ENCODE assay signal across 1 cellular context in the genomic region with DNA sequence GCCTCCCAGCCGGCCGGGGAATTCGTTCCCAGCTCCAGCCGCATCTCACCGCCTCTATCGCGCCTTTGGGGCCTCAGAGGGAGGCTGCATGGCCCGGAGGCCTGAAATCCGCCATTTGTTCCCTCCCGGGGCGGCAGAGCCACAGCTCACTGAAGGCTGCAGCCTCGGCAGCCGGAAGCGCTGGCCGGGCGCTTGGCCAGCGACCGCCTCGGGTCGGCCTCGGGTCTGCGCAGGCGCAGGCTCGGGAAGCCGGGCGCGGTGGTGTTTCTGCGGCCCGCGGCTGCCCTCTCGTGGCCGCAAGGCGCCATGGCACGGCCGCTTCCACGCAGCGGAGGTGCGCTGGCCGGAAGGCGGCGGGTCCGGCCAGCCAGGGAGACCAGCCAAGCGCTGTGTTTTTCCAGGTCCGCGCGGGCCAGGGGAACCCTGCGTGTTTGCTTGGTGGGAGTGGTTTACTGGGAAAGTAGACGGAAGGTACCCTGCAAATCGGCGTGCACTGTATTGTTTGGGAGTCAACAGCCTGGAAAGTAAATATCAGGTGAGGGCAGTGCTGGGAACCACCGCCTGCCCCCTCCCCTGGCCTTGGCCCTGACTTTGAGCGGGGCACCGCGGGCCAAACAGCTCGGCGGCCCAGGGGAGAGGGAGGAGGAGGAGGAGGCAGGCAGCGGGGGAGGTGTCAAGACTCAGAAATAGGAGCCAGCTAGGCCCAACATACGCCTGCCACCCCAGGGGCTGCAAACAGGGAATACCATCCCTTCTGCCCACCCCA.
TF ChIP-seq lines count a peak whose summit lies in the region.

No MANE protein-coding gene starts in this region.

TF ChIP-seq in K562, 482 proteins besides CTCF, POLR2A, EP300 and RAD21 (continued from another document and continues in another):
- TF ChIP-seq, protein P1, sequence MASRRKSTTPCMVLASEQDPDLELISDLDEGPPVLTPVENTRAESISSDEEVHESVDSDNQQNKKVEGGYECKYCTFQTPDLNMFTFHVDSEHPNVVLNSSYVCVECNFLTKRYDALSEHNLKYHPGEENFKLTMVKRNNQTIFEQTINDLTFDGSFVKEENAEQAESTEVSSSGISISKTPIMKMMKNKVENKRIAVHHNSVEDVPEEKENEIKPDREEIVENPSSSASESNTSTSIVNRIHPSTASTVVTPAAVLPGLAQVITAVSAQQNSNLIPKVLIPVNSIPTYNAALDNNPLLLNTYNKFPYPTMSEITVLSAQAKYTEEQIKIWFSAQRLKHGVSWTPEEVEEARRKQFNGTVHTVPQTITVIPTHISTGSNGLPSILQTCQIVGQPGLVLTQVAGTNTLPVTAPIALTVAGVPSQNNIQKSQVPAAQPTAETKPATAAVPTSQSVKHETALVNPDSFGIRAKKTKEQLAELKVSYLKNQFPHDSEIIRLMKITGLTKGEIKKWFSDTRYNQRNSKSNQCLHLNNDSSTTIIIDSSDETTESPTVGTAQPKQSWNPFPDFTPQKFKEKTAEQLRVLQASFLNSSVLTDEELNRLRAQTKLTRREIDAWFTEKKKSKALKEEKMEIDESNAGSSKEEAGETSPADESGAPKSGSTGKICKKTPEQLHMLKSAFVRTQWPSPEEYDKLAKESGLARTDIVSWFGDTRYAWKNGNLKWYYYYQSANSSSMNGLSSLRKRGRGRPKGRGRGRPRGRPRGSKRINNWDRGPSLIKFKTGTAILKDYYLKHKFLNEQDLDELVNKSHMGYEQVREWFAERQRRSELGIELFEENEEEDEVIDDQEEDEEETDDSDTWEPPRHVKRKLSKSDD (conservative IDR thresholded peaks at IDR 0.05; ENCODE audit: low read length), result 0 out of 2 replicates have a peak, but pooled peaks have one; percentile 74
- TF ChIP-seq HIVEP1 (CRISPR knock-in tag; IDR thresholded peaks at IDR 0.05), result peak; percentile 63; the same call in 1 of the 2 replicates
- TF ChIP-seq, protein P2, sequence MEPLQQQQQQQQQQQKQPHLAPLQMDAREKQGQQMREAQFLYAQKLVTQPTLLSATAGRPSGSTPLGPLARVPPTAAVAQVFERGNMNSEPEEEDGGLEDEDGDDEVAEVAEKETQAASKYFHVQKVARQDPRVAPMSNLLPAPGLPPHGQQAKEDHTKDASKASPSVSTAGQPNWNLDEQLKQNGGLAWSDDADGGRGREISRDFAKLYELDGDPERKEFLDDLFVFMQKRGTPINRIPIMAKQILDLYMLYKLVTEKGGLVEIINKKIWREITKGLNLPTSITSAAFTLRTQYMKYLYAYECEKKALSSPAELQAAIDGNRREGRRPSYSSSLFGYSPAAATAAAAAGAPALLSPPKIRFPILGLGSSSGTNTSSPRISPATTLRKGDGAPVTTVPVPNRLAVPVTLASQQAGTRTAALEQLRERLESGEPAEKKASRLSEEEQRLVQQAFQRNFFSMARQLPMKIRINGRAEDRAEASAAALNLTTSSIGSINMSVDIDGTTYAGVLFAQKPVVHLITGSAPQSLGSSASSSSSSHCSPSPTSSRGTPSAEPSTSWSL (CRISPR knock-in tag; IDR thresholded peaks at IDR 0.05; ENCODE audit: borderline replicate concordance), result 0 out of 2 replicates have a peak, but pooled peaks have one; percentile 65
- TF ChIP-seq, protein P3, sequence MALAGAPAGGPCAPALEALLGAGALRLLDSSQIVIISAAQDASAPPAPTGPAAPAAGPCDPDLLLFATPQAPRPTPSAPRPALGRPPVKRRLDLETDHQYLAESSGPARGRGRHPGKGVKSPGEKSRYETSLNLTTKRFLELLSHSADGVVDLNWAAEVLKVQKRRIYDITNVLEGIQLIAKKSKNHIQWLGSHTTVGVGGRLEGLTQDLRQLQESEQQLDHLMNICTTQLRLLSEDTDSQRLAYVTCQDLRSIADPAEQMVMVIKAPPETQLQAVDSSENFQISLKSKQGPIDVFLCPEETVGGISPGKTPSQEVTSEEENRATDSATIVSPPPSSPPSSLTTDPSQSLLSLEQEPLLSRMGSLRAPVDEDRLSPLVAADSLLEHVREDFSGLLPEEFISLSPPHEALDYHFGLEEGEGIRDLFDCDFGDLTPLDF (CRISPR knock-in tag; IDR thresholded peaks at IDR 0.05), result peak; percentile 73
- TF ChIP-seq ZNF165 (CRISPR knock-in tag; IDR thresholded peaks at IDR 0.05; ENCODE audit: borderline replicate concordance), result peak; percentile 88; the same call in 1 of the 2 replicates
- TF ChIP-seq, protein P4, sequence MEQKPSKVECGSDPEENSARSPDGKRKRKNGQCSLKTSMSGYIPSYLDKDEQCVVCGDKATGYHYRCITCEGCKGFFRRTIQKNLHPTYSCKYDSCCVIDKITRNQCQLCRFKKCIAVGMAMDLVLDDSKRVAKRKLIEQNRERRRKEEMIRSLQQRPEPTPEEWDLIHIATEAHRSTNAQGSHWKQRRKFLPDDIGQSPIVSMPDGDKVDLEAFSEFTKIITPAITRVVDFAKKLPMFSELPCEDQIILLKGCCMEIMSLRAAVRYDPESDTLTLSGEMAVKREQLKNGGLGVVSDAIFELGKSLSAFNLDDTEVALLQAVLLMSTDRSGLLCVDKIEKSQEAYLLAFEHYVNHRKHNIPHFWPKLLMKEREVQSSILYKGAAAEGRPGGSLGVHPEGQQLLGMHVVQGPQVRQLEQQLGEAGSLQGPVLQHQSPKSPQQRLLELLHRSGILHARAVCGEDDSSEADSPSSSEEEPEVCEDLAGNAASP (IDR thresholded peaks at IDR 0.05), result no peak
- no peak for TF ChIP-seq ZNF408 (CRISPR knock-in tag; IDR thresholded peaks at IDR 0.05; ENCODE audit: low read depth)
- TF ChIP-seq ZC3H4 (CRISPR knock-in tag; IDR thresholded peaks at IDR 0.05; ENCODE audit: borderline replicate concordance), result no peak
- no peak for TF ChIP-seq NR1H2 (CRISPR knock-in tag; IDR thresholded peaks at IDR 0.05)
- TF ChIP-seq KLF13 (tag; IDR thresholded peaks at IDR 0.05; ENCODE audit: borderline replicate concordance, low read depth), result 0 out of 2 replicates have a peak, but pooled peaks have one; percentile 6
- no peak for TF ChIP-seq SAFB2 (IDR thresholded peaks at IDR 0.05; ENCODE audit: borderline replicate concordance, low read depth, low read length, severe bottlenecking)
- 0 out of 2 replicates have a peak, but pooled peaks have one; percentile 5 for TF ChIP-seq SREBF1 (IDR thresholded peaks at IDR 0.05; ENCODE audit: borderline replicate concordance, low read depth, low read length)
- peak; percentile 78; the same call in 1 of the 2 replicates for TF ChIP-seq TARDBP (IDR thresholded peaks at IDR 0.05)
- 0 out of 4 replicates have a peak, but pooled peaks of 1 of the 2 experiments have one; percentile 44 for TF ChIP-seq SRF (CRISPR knock-in tag; IDR thresholded peaks at IDR 0.05)
- TF ChIP-seq, protein P5, sequence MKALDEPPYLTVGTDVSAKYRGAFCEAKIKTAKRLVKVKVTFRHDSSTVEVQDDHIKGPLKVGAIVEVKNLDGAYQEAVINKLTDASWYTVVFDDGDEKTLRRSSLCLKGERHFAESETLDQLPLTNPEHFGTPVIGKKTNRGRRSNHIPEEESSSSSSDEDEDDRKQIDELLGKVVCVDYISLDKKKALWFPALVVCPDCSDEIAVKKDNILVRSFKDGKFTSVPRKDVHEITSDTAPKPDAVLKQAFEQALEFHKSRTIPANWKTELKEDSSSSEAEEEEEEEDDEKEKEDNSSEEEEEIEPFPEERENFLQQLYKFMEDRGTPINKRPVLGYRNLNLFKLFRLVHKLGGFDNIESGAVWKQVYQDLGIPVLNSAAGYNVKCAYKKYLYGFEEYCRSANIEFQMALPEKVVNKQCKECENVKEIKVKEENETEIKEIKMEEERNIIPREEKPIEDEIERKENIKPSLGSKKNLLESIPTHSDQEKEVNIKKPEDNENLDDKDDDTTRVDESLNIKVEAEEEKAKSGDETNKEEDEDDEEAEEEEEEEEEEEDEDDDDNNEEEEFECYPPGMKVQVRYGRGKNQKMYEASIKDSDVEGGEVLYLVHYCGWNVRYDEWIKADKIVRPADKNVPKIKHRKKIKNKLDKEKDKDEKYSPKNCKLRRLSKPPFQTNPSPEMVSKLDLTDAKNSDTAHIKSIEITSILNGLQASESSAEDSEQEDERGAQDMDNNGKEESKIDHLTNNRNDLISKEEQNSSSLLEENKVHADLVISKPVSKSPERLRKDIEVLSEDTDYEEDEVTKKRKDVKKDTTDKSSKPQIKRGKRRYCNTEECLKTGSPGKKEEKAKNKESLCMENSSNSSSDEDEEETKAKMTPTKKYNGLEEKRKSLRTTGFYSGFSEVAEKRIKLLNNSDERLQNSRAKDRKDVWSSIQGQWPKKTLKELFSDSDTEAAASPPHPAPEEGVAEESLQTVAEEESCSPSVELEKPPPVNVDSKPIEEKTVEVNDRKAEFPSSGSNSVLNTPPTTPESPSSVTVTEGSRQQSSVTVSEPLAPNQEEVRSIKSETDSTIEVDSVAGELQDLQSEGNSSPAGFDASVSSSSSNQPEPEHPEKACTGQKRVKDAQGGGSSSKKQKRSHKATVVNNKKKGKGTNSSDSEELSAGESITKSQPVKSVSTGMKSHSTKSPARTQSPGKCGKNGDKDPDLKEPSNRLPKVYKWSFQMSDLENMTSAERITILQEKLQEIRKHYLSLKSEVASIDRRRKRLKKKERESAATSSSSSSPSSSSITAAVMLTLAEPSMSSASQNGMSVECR (CRISPR knock-in tag; IDR thresholded peaks at IDR 0.05), result peak; percentile 84
- peak; percentile 31; the same call in 1 of the 2 replicates for TF ChIP-seq CREB1 (IDR thresholded peaks at IDR 0.05)
- TF ChIP-seq CREB1 (CRISPR knock-in tag; IDR thresholded peaks at IDR 0.05), result peak; percentile 69; the same call in 1 of the 2 replicates
- TF ChIP-seq POLR2G (IDR thresholded peaks at IDR 0.05; ENCODE audit: low read depth, low read length), result peak; percentile 98
- TF ChIP-seq, protein P6, sequence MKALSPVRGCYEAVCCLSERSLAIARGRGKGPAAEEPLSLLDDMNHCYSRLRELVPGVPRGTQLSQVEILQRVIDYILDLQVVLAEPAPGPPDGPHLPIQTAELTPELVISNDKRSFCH (CRISPR knock-in tag; IDR thresholded peaks at IDR 0.05), result no peak
- TF ChIP-seq, protein P6 (tag; IDR thresholded peaks at IDR 0.05), result peak; percentile 52; the same call in 1 of the 2 replicates
- TF ChIP-seq ZBTB1 (CRISPR knock-in tag; IDR thresholded peaks at IDR 0.05; ENCODE audit: borderline replicate concordance, low read depth), result 0 out of 2 replicates have a peak, but pooled peaks have one; percentile 19
- TF ChIP-seq, protein P7, sequence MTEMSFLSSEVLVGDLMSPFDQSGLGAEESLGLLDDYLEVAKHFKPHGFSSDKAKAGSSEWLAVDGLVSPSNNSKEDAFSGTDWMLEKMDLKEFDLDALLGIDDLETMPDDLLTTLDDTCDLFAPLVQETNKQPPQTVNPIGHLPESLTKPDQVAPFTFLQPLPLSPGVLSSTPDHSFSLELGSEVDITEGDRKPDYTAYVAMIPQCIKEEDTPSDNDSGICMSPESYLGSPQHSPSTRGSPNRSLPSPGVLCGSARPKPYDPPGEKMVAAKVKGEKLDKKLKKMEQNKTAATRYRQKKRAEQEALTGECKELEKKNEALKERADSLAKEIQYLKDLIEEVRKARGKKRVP (CRISPR knock-in tag; IDR thresholded peaks at IDR 0.05), result peak; percentile 64; the same call in 1 of the 2 replicates
- TF ChIP-seq KDM4B (IDR thresholded peaks at IDR 0.05; ENCODE audit: borderline replicate concordance in 2 of 2, low read depth in 1 of 2), result peak in 1 of 2 experiments; percentile 51; a peak in 2 of 4 replicates
- TF ChIP-seq, protein P8, sequence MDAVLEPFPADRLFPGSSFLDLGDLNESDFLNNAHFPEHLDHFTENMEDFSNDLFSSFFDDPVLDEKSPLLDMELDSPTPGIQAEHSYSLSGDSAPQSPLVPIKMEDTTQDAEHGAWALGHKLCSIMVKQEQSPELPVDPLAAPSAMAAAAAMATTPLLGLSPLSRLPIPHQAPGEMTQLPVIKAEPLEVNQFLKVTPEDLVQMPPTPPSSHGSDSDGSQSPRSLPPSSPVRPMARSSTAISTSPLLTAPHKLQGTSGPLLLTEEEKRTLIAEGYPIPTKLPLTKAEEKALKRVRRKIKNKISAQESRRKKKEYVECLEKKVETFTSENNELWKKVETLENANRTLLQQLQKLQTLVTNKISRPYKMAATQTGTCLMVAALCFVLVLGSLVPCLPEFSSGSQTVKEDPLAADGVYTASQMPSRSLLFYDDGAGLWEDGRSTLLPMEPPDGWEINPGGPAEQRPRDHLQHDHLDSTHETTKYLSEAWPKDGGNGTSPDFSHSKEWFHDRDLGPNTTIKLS (IDR thresholded peaks at IDR 0.05; ENCODE audit: borderline replicate concordance, low read depth), result peak; percentile 69
- no peak for TF ChIP-seq NR2C2 (CRISPR knock-in tag; IDR thresholded peaks at IDR 0.05)
- peak; percentile 68 for TF ChIP-seq NR2C2 (tag; IDR thresholded peaks at IDR 0.05)
- peak; percentile 35 to 90 (median 85) for TF ChIP-seq YY1 (IDR thresholded peaks at IDR 0.05; ENCODE audit: borderline replicate concordance in 1 of 3, control insufficient read depth in 1 of 3, extremely low read depth in 1 of 3, insufficient read depth in 3 of 3, insufficient read length in 1 of 3, insufficient replicate concordance in 2 of 3, low read depth in 1 of 3, low read length in 2 of 3)
- TF ChIP-seq, protein P9, sequence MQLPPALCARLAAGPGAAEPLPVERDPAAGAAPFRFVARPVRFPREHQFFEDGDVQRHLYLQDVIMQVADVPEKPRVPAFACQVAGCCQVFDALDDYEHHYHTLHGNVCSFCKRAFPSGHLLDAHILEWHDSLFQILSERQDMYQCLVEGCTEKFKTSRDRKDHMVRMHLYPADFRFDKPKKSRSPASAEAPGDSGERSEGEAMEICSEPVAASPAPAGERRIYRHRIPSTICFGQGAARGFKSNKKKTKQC (CRISPR knock-in tag; IDR thresholded peaks at IDR 0.05), result peak; percentile 77
- TF ChIP-seq, protein P10, sequence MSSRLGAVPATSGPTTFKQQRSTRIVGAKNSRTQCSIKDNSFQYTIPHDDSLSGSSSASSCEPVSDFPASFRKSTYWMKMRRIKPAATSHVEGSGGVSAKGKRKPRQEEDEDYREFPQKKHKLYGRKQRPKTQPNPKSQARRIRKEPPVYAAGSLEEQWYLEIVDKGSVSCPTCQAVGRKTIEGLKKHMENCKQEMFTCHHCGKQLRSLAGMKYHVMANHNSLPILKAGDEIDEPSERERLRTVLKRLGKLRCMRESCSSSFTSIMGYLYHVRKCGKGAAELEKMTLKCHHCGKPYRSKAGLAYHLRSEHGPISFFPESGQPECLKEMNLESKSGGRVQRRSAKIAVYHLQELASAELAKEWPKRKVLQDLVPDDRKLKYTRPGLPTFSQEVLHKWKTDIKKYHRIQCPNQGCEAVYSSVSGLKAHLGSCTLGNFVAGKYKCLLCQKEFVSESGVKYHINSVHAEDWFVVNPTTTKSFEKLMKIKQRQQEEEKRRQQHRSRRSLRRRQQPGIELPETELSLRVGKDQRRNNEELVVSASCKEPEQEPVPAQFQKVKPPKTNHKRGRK (tag; IDR thresholded peaks at IDR 0.05), result no peak
- TF ChIP-seq, protein P11, sequence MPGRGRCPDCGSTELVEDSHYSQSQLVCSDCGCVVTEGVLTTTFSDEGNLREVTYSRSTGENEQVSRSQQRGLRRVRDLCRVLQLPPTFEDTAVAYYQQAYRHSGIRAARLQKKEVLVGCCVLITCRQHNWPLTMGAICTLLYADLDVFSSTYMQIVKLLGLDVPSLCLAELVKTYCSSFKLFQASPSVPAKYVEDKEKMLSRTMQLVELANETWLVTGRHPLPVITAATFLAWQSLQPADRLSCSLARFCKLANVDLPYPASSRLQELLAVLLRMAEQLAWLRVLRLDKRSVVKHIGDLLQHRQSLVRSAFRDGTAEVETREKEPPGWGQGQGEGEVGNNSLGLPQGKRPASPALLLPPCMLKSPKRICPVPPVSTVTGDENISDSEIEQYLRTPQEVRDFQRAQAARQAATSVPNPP (IDR thresholded peaks at IDR 0.05; ENCODE audit: borderline replicate concordance, insufficient read depth, insufficient read length), result no peak
